In genomic region chr6:149336529-149336928, GRCh38 we compare ENCODE assay signal across 9 cellular contexts. TPM values are rescaled to one million over a fixed set of nuclear protein-coding genes. Genes with fewer than 3 reads are reported as not detected.
A peak's percentile ranks its signal among the peaks of the same experiment; 100 is the strongest.
DNase-seq lines count a peak whose midpoint lies in the region; TF ChIP-seq lines count a peak whose summit lies in the region.
"Had no signal": no experiment of that assay in that cellular context is flagged by ENCODE, and none has a peak within 500 bp of the region (broad histone marks: within the 10 kb centered on the region; RNA-seq: fewer than 3 reads in every experiment).

No MANE protein-coding gene starts in this region.

- no peak for TF ChIP-seq CTCF in progenitor cell of endocrine pancreas (IDR thresholded peaks at IDR 0.05; ENCODE audit: unreplicated experiment)

- H3K4me1 Mint-ChIP-seq in progenitor cell of endocrine pancreas (ENCODE audit: low read depth): peaks cover 45% of the 10 kb centered on the region

- in situ Hi-C loops in HAP-1 (cut with MboI; ENCODE audit: low sequenced_read_pairs): no loop called here

- peak overlapping the region; percentile 44 for H3K27ac Mint-ChIP-seq in progenitor cell of endocrine pancreas

- DNase-seq in HAP-1 (ENCODE audit: low spot score in 2 of 2) (peak; percentile 38 to 62), NCI-H69 (lab: John Stamatoyannopoulos, UW) (peak; percentile 66), progenitor cell of endocrine pancreas (ENCODE audit: low spot score, unreplicated experiment) (no peak), medulla oblongata (ENCODE audit: extremely low spot score) (no peak), GM03348 (ENCODE audit: low spot score) (no peak), germinal center (ENCODE audit: low spot score) (no peak)
- DNase-seq: NCI-H510A had no signal

- peaks cover 2% of the 10 kb centered on the region for H3K36me3 Mint-ChIP-seq in progenitor cell of endocrine pancreas (ENCODE audit: insufficient read depth)

- H3K36me3 ChIP-seq in HAP-1 (replicated peaks) (no peaks in the 10 kb centered on the region), endocrine pancreas (ENCODE audit: control insufficient read depth, insufficient read depth, low read length) (no peaks in the 10 kb centered on the region)
- H3K36me3 ChIP-seq: thoracic aorta had no signal

- H3K4me1 ChIP-seq in HAP-1 (peaks cover 43% of the 10 kb centered on the region), endocrine pancreas (ENCODE audit: control insufficient read depth, insufficient read depth, low read length) (peaks cover 31% of the 10 kb centered on the region)

- no peak overlapping the region for H3K9ac ChIP-seq in endocrine pancreas (ENCODE audit: control insufficient read depth, insufficient read depth, low read length)

- H3K9me3 ChIP-seq in HAP-1: no peaks in the 10 kb centered on the region
- no peaks in the 10 kb centered on the region for H3K9me3 ChIP-seq in endocrine pancreas (ENCODE audit: control insufficient read depth, low read length)
- H3K9me3 ChIP-seq: thoracic aorta had no signal

- H3K27me3 Mint-ChIP-seq in progenitor cell of endocrine pancreas: no peaks in the 10 kb centered on the region

- H3K9me3 Mint-ChIP-seq in progenitor cell of endocrine pancreas (ENCODE audit: low read depth): peaks cover 3% of the 10 kb centered on the region

- H3K27me3 ChIP-seq in HAP-1 (ENCODE audit: low read depth) (no peaks in the 10 kb centered on the region), endocrine pancreas (ENCODE audit: control insufficient read depth, insufficient read depth, low read length) (no peaks in the 10 kb centered on the region)

- H3K4me3 ChIP-seq in HAP-1 (no peak overlapping the region), endocrine pancreas (ENCODE audit: control insufficient read depth, insufficient read depth, low read length) (peak overlapping the region; percentile 8)
- H3K4me3 ChIP-seq: thoracic aorta had no signal

- no peak overlapping the region for H3K4me3 Mint-ChIP-seq in progenitor cell of endocrine pancreas (ENCODE audit: low read depth)

RNA-seq across cellular contexts. Expression of gene TAB2, which starts 19.0 kb away (rescaled TPM):
- 58.0 and 60.0 TPM in 2 replicates for total RNA-seq in progenitor cell of endocrine pancreas

Comparison
In these comparisons a context has a peak if more than half of its experiments do, and no peak if none do; other contexts are left out.
1. DNase-seq: peak in HAP-1 (2 of 2) and NCI-H69 (single experiment); none in progenitor cell of endocrine pancreas (single experiment), medulla oblongata (single experiment), GM03348 (single experiment) and germinal center (single experiment).